Comparison of ENCODE assay signal across 1 cellular context in genomic region chr19:10279737-10280442, GRCh38.
TF ChIP-seq lines count a peak whose summit lies in the region.

No MANE protein-coding gene starts in this region.

TF ChIP-seq in HEK293, 187 proteins besides CTCF, POLR2A, EP300 and RAD21:
- TF ChIP-seq GLI4 (tag by site-specific recombination; IDR thresholded peaks at IDR 0.05): 0 out of 2 replicates have a peak, but pooled peaks have one; percentile 59
- TF ChIP-seq ZNF174 (tag by site-specific recombination; IDR thresholded peaks at IDR 0.05): no peak
- TF ChIP-seq, protein P1, sequence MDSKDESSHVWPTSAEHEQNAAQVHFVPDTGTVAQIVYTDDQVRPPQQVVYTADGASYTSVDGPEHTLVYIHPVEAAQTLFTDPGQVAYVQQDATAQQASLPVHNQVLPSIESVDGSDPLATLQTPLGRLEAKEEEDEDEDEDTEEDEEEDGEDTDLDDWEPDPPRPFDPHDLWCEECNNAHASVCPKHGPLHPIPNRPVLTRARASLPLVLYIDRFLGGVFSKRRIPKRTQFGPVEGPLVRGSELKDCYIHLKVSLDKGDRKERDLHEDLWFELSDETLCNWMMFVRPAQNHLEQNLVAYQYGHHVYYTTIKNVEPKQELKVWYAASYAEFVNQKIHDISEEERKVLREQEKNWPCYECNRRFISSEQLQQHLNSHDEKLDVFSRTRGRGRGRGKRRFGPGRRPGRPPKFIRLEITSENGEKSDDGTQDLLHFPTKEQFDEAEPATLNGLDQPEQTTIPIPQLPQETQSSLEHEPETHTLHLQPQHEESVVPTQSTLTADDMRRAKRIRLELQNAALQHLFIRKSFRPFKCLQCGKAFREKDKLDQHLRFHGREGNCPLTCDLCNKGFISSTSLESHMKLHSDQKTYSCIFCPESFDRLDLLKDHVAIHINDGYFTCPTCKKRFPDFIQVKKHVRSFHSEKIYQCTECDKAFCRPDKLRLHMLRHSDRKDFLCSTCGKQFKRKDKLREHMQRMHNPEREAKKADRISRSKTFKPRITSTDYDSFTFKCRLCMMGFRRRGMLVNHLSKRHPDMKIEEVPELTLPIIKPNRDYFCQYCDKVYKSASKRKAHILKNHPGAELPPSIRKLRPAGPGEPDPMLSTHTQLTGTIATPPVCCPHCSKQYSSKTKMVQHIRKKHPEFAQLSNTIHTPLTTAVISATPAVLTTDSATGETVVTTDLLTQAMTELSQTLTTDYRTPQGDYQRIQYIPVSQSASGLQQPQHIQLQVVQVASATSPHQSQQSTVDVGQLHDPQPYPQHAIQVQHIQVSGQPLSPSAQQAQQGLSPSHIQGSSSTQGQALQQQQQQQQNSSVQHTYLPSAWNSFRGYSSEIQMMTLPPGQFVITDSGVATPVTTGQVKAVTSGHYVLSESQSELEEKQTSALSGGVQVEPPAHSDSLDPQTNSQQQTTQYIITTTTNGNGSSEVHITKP (tag by site-specific recombination; IDR thresholded peaks at IDR 0.05): peak; percentile 50
